7 cellular contexts compared by ENCODE assay signal in the genomic region with DNA sequence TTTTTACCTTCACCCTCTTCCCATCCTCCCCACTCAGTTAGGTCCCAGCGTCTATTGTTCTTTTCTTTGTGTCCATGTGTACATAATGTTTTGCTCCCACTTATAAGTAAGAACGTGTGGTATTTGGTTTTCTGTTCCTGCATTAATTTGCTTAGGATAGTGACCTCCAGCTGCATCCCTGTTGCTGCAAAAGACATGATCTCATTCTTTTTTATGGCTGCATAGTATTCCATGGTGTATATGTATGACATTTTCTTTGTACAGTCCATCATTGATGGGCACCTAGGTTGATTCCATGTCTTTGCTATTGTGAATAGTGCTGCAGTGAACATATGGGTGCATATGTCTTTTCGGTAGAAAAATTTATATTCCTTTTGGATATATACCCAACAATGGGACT.
A peak's percentile ranks its signal among the peaks of the same experiment; 100 is the strongest.
DNase-seq lines count a peak whose midpoint lies in the region; ATAC-seq and TF ChIP-seq lines count a peak whose summit lies in the region.
"Not testable (repeated sequence)": the region's sequence is repeated elsewhere in the genome, so short reads cannot be mapped to it uniquely, and the experiment has no call there.

No MANE protein-coding gene starts in this region.

- H3K36me3 ChIP-seq in BLaER1 treated with 17β-estradiol and CSF1 and Interleukin-3, amounts not matched to agents 10 nM and 100 nM; HEK293 (ENCODE audit: control insufficient read depth in 2 of 2, insufficient read depth in 1 of 2, low read length in 2 of 2); neutrophil: not testable (repeated sequence)

- POLR2A ChIA-PET in HEK293 (lab: Yijun Ruan, JAX); activated CD4-positive, alpha-beta T cell treated with anti-CD3 and anti-CD28 coated beads for 36 hours (lab: Charles Lee): not testable (repeated sequence)

- peaks cover 0 to 21% (median 9%) of the 10 kb centered on the region in 11 experiments; a peak in 15 of 22 replicates for H3K9me3 ChIP-seq in BLaER1 treated with 17β-estradiol and CSF1 and Interleukin-3, amounts not matched to agents 10 nM and 100 nM (replicated peaks in 1 of 11)
- H3K9me3 ChIP-seq in HEK293 (ENCODE audit: control insufficient read depth, insufficient read depth, low read depth, low read length); neutrophil: not testable (repeated sequence)

- peak overlapping the region; percentile 81 to 98 (median 94); a peak in 19 of 22 replicates for H3K27ac ChIP-seq in BLaER1 treated with 17β-estradiol and CSF1 and Interleukin-3, amounts not matched to agents 10 nM and 100 nM
- not testable (repeated sequence) for H3K27ac ChIP-seq in HEK293 (ENCODE audit: extremely low read depth, low read depth, low read length)
- H3K27ac ChIP-seq in neutrophil = peak overlapping the region; percentile 94

- H3K9ac ChIP-seq in BLaER1 treated with 17β-estradiol and CSF1 and Interleukin-3, amounts not matched to agents 10 nM and 100 nM = peak overlapping the region in 4 of 11 experiments; percentile 81 to 88 (median 86); a peak in 5 of 22 replicates

- H3K27me3 ChIP-seq in BLaER1 treated with 17β-estradiol and CSF1 and Interleukin-3, amounts not matched to agents 10 nM and 100 nM; neutrophil: not testable (repeated sequence)

- peaks cover 47% of the 10 kb centered on the region for H3K36me3 Mint-ChIP-seq in activated CD4-positive, alpha-beta T cell treated with anti-CD3 and anti-CD28 coated beads for 36 hours (ENCODE audit: low read depth)
- H3K36me3 Mint-ChIP-seq in activated T-helper 1 cell treated with anti-CD3 and anti-CD28 coated beads, Interleukin-12 subunit alpha, Interleukin-12 subunit beta, Interleukin-2, Interleukin-4 antibody, amounts not matched to agents 30 ng/mL and 10 ng/mL and 1 ng/mL, durations not matched to agents 14 hours and 24 hours and 36 hours (ENCODE audit: low read depth) = peaks cover 21% of the 10 kb centered on the region
- peaks cover 39% of the 10 kb centered on the region for H3K36me3 Mint-ChIP-seq in activated naive CD8-positive, alpha-beta T cell treated with anti-CD3 and anti-CD28 coated beads for 36 hours
- H3K36me3 Mint-ChIP-seq in immature natural killer cell = not testable (repeated sequence)

- not testable (repeated sequence) for H3K4me3 Mint-ChIP-seq in activated CD4-positive, alpha-beta T cell treated with anti-CD3 and anti-CD28 coated beads for 36 hours; activated T-helper 1 cell treated with anti-CD3 and anti-CD28 coated beads, Interleukin-12 subunit alpha, Interleukin-12 subunit beta, Interleukin-2, Interleukin-4 antibody, amounts not matched to agents 30 ng/mL and 10 ng/mL and 1 ng/mL, durations not matched to agents 14 hours and 24 hours and 36 hours; activated naive CD8-positive, alpha-beta T cell treated with anti-CD3 and anti-CD28 coated beads for 36 hours
- peak overlapping the region in 2 of 5 donors; percentile 14 to 43 for H3K4me3 Mint-ChIP-seq in immature natural killer cell

- not testable (repeated sequence) for H3K27me3 Mint-ChIP-seq in activated CD4-positive, alpha-beta T cell treated with anti-CD3 and anti-CD28 coated beads for 36 hours; activated T-helper 1 cell treated with anti-CD3 and anti-CD28 coated beads, Interleukin-12 subunit alpha, Interleukin-12 subunit beta, Interleukin-2, Interleukin-4 antibody, amounts not matched to agents 30 ng/mL and 10 ng/mL and 1 ng/mL, durations not matched to agents 14 hours and 24 hours and 36 hours (ENCODE audit: insufficient read depth); activated naive CD8-positive, alpha-beta T cell treated with anti-CD3 and anti-CD28 coated beads for 36 hours; immature natural killer cell (ENCODE audit: low read depth in 3 of 3)

- peak overlapping the region; percentile 81 to 92 (median 89); a peak in 20 of 22 replicates for H3K4me2 ChIP-seq in BLaER1 treated with 17β-estradiol and CSF1 and Interleukin-3, amounts not matched to agents 10 nM and 100 nM

- not testable (repeated sequence) for H3K4me3 ChIP-seq in BLaER1 treated with 17β-estradiol and CSF1 and Interleukin-3, amounts not matched to agents 10 nM and 100 nM; HEK293 (ENCODE audit: low read depth, low read length); neutrophil (ENCODE audit: low read depth in 1 of 2, low read length in 1 of 2)

- peak overlapping the region; percentile 99 for H3K27ac Mint-ChIP-seq in activated CD4-positive, alpha-beta T cell treated with anti-CD3 and anti-CD28 coated beads for 36 hours
- H3K27ac Mint-ChIP-seq in activated T-helper 1 cell treated with anti-CD3 and anti-CD28 coated beads, Interleukin-12 subunit alpha, Interleukin-12 subunit beta, Interleukin-2, Interleukin-4 antibody, amounts not matched to agents 30 ng/mL and 10 ng/mL and 1 ng/mL, durations not matched to agents 14 hours and 24 hours and 36 hours = peak overlapping the region; percentile 97
- peak overlapping the region; percentile 94 for H3K27ac Mint-ChIP-seq in activated naive CD8-positive, alpha-beta T cell treated with anti-CD3 and anti-CD28 coated beads for 36 hours
- H3K27ac Mint-ChIP-seq in immature natural killer cell = peak overlapping the region in 4 of 6 donors; percentile 54 to 95 (median 80)

- CTCF ChIA-PET in HEK293 (lab: Yijun Ruan, JAX) = interaction anchor here (0.6 kb wide), 1 partner anchor 140 kb away, joined by 4 read pairs; no protein-coding TSS in a partner anchor
- CTCF ChIA-PET in activated CD4-positive, alpha-beta T cell treated with anti-CD3 and anti-CD28 coated beads for 36 hours (lab: Charles Lee) = interaction anchor here (2.3 kb wide), 1 partner anchor 38 kb away, joined by 10 read pairs; no protein-coding TSS in a partner anchor

- not testable (repeated sequence) for H3K9me3 Mint-ChIP-seq in activated CD4-positive, alpha-beta T cell treated with anti-CD3 and anti-CD28 coated beads for 36 hours (ENCODE audit: low read depth); activated T-helper 1 cell treated with anti-CD3 and anti-CD28 coated beads, Interleukin-12 subunit alpha, Interleukin-12 subunit beta, Interleukin-2, Interleukin-4 antibody, amounts not matched to agents 30 ng/mL and 10 ng/mL and 1 ng/mL, durations not matched to agents 14 hours and 24 hours and 36 hours; immature natural killer cell
- peaks cover 17% of the 10 kb centered on the region for H3K9me3 Mint-ChIP-seq in activated naive CD8-positive, alpha-beta T cell treated with anti-CD3 and anti-CD28 coated beads for 36 hours

- not testable (repeated sequence) for TF ChIP-seq CTCF in HEK293 (tag by site-specific recombination; IDR thresholded peaks at IDR 0.05); neutrophil (IDR thresholded peaks at IDR 0.05)

- H3K4me1 ChIP-seq in BLaER1 treated with 17β-estradiol and CSF1 and Interleukin-3, amounts not matched to agents 10 nM and 100 nM = peaks cover 52 to 90% (median 60%) of the 10 kb centered on the region in 10 experiments
- H3K4me1 ChIP-seq in HEK293 (ENCODE audit: control insufficient read depth, insufficient read depth, low read length) = not testable (repeated sequence)
- H3K4me1 ChIP-seq in neutrophil (ENCODE audit: control insufficient read depth in 1 of 2, insufficient read depth in 1 of 2, low read depth in 1 of 2, low read length in 1 of 2) = peaks cover 52 to 65% of the 10 kb centered on the region in 2 experiments

- peaks cover 81% of the 10 kb centered on the region for H3K4me1 Mint-ChIP-seq in activated CD4-positive, alpha-beta T cell treated with anti-CD3 and anti-CD28 coated beads for 36 hours
- H3K4me1 Mint-ChIP-seq in activated T-helper 1 cell treated with anti-CD3 and anti-CD28 coated beads, Interleukin-12 subunit alpha, Interleukin-12 subunit beta, Interleukin-2, Interleukin-4 antibody, amounts not matched to agents 30 ng/mL and 10 ng/mL and 1 ng/mL, durations not matched to agents 14 hours and 24 hours and 36 hours (ENCODE audit: low read depth) = peaks cover 71% of the 10 kb centered on the region
- peaks cover 64% of the 10 kb centered on the region for H3K4me1 Mint-ChIP-seq in activated naive CD8-positive, alpha-beta T cell treated with anti-CD3 and anti-CD28 coated beads for 36 hours
- peaks cover 57 to 69% of the 10 kb centered on the region in 2 donors for H3K4me1 Mint-ChIP-seq in immature natural killer cell

- not testable (repeated sequence) for ATAC-seq in activated CD4-positive, alpha-beta T cell treated with anti-CD3 and anti-CD28 coated beads for 36 hours

- H4K20me1 ChIP-seq in BLaER1 treated with 17β-estradiol and CSF1 and Interleukin-3, amounts not matched to agents 10 nM and 100 nM = not testable (repeated sequence)

- intact Hi-C loops in activated CD4-positive, alpha-beta T cell treated with anti-CD3 and anti-CD28 coated beads for 36 hours (cut with DNase I, micrococcal nuclease) = loop anchor here (5.0 to 10.0 kb wide), 4 partner anchors 37 to 985 kb away; partner anchors contain the start of genes RPAP3 (in 1 of the 2) and SLC38A2 (in 1 of the 2)
- intact Hi-C loops in activated T-helper 1 cell treated with anti-CD3 and anti-CD28 coated beads, Interleukin-12 subunit alpha, Interleukin-12 subunit beta, Interleukin-2, Interleukin-4 antibody, amounts not matched to agents 30 ng/mL and 10 ng/mL and 1 ng/mL, durations not matched to agents 14 hours and 24 hours and 36 hours (cut with micrococcal nuclease) = loop anchor here (5.0 to 10.0 kb wide), 3 partner anchors 327 to 1145 kb away; partner anchors contain the start of gene HDAC7

- DNase-seq in activated CD4-positive, alpha-beta T cell treated with anti-CD3 and anti-CD28 coated beads for 36 hours; activated T-helper 1 cell treated with anti-CD3 and anti-CD28 coated beads, Interleukin-12 subunit alpha, Interleukin-12 subunit beta, Interleukin-2, Interleukin-4 antibody, amounts not matched to agents 30 ng/mL and 10 ng/mL and 1 ng/mL, durations not matched to agents 14 hours and 24 hours and 36 hours (ENCODE audit: low spot score); activated naive CD8-positive, alpha-beta T cell treated with anti-CD3 and anti-CD28 coated beads for 36 hours; immature natural killer cell: not testable (repeated sequence)
